Comparison of ENCODE assay signal across 9 cellular contexts in the genomic region with DNA sequence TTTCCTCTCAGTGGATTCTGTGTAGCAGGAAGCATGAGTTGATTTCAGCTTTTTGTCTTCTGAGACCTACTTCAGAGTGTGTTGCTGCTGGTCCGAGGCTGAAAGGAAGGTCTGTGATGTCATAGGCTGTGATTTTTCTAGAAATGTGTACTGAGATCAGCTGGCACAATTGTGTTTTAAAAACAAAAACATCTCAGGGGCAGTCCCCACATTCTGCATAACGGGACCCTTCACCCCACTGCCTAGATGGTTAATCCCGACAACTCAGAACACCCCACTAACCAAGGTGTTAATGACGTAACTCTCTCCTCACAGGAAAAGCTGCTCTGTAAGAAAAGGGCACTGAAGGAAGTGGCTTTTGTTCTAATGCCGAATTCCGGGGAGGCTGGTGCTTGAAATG. TPM values are rescaled to one million over a fixed set of nuclear protein-coding genes. Genes with fewer than 3 reads are reported as not detected.
DNase-seq lines count a peak whose midpoint lies in the region; ATAC-seq and TF ChIP-seq lines count a peak whose summit lies in the region.
"Had no signal": no experiment of that assay in that cellular context is flagged by ENCODE, and none has a peak within 500 bp of the region (broad histone marks: within the 10 kb centered on the region; RNA-seq: fewer than 3 reads in every experiment).

No MANE protein-coding gene starts in this region.

- H3K9ac ChIP-seq in BLaER1 treated with 17β-estradiol and CSF1 and Interleukin-3, amounts not matched to agents 10 nM and 100 nM = peak overlapping the region in 6 of 11 experiments; percentile 5 to 68 (median 36); a peak in 9 of 22 replicates

- DNase-seq in activated T-helper 2 cell treated with anti-CD3 and anti-CD28 coated beads, Interferon-gamma antibody, Interleukin-2, Interleukin-4, amounts not matched to agents 10 μg/mL and 5 μg/mL and 100 μg/mL, durations not matched to agents 14 hours and 24 hours and 36 hours (ENCODE audit: low spot score) = no peak
- DNase-seq in naive thymus-derived CD4-positive, alpha-beta T cell = peak in 5 of 9 donors; percentile 9 to 16 (median 15)
- DNase-seq in NCI-H1930 (lab: John Stamatoyannopoulos, UW) (no peak), AML-193 (lab: John Stamatoyannopoulos, UW) (no peak)

- POLR2A ChIA-PET in naive thymus-derived CD4-positive, alpha-beta T cell (lab: Charles Lee) = interaction anchor here (1.3 kb wide), 1 partner anchor 60 kb away, joined by 4 read pairs; no protein-coding TSS in a partner anchor

- peaks cover 29% of the 10 kb centered on the region for H3K4me1 Mint-ChIP-seq in activated T-helper 2 cell treated with anti-CD3 and anti-CD28 coated beads, Interferon-gamma antibody, Interleukin-2, Interleukin-4, amounts not matched to agents 10 μg/mL and 5 μg/mL and 100 μg/mL, durations not matched to agents 14 hours and 24 hours and 36 hours (ENCODE audit: low read depth)
- H3K4me1 Mint-ChIP-seq in naive thymus-derived CD4-positive, alpha-beta T cell = peaks cover 16 to 38% (median 34%) of the 10 kb centered on the region in 7 donors

- no peaks in the 10 kb centered on the region for H3K36me3 ChIP-seq in BLaER1 treated with 17β-estradiol and CSF1 and Interleukin-3, amounts not matched to agents 10 nM and 100 nM
- H3K36me3 ChIP-seq in naive thymus-derived CD4-positive, alpha-beta T cell (ENCODE audit: control insufficient read depth in 2 of 3, insufficient read depth in 3 of 3, low read length in 3 of 3) = no peaks in the 10 kb centered on the region

- CTCF ChIA-PET in naive thymus-derived CD4-positive, alpha-beta T cell (lab: Charles Lee) = no interaction called here

- no peaks in the 10 kb centered on the region for H3K9me3 Mint-ChIP-seq in activated T-helper 2 cell treated with anti-CD3 and anti-CD28 coated beads, Interferon-gamma antibody, Interleukin-2, Interleukin-4, amounts not matched to agents 10 μg/mL and 5 μg/mL and 100 μg/mL, durations not matched to agents 14 hours and 24 hours and 36 hours
- no peaks in the 10 kb centered on the region for H3K9me3 Mint-ChIP-seq in naive thymus-derived CD4-positive, alpha-beta T cell

- H3K27me3 ChIP-seq in BLaER1 treated with 17β-estradiol and CSF1 and Interleukin-3, amounts not matched to agents 10 nM and 100 nM = no peaks in the 10 kb centered on the region
- H3K27me3 ChIP-seq in naive thymus-derived CD4-positive, alpha-beta T cell (ENCODE audit: control insufficient read depth in 2 of 2, insufficient read depth in 2 of 2, low read length in 2 of 2) = no peaks in the 10 kb centered on the region

- H3K27ac Mint-ChIP-seq in activated T-helper 2 cell treated with anti-CD3 and anti-CD28 coated beads, Interferon-gamma antibody, Interleukin-2, Interleukin-4, amounts not matched to agents 10 μg/mL and 5 μg/mL and 100 μg/mL, durations not matched to agents 14 hours and 24 hours and 36 hours = peak overlapping the region; percentile 75
- peak overlapping the region in 8 of 9 donors; percentile 9 to 92 (median 39) for H3K27ac Mint-ChIP-seq in naive thymus-derived CD4-positive, alpha-beta T cell

- no peaks in the 10 kb centered on the region for H4K20me1 ChIP-seq in BLaER1 treated with 17β-estradiol and CSF1 and Interleukin-3, amounts not matched to agents 10 nM and 100 nM

- no peak overlapping the region for H3K4me3 ChIP-seq in BLaER1 treated with 17β-estradiol and CSF1 and Interleukin-3, amounts not matched to agents 10 nM and 100 nM
- H3K4me3 ChIP-seq in naive thymus-derived CD4-positive, alpha-beta T cell (ENCODE audit: low read length) = peak overlapping the region; percentile 28

- H3K4me2 ChIP-seq in BLaER1 treated with 17β-estradiol and CSF1 and Interleukin-3, amounts not matched to agents 10 nM and 100 nM = peak overlapping the region; percentile 71 to 86 (median 76)

- peaks cover 3% of the 10 kb centered on the region for H3K27me3 Mint-ChIP-seq in activated T-helper 2 cell treated with anti-CD3 and anti-CD28 coated beads, Interferon-gamma antibody, Interleukin-2, Interleukin-4, amounts not matched to agents 10 μg/mL and 5 μg/mL and 100 μg/mL, durations not matched to agents 14 hours and 24 hours and 36 hours (ENCODE audit: low read depth)
- H3K27me3 Mint-ChIP-seq in naive thymus-derived CD4-positive, alpha-beta T cell = no peaks in the 10 kb centered on the region

- H3K4me1 ChIP-seq in BLaER1 treated with 17β-estradiol and CSF1 and Interleukin-3, amounts not matched to agents 10 nM and 100 nM = peaks cover 17 to 54% (median 41%) of the 10 kb centered on the region in 10 experiments
- H3K4me1 ChIP-seq in naive thymus-derived CD4-positive, alpha-beta T cell (ENCODE audit: control insufficient read depth in 2 of 2, insufficient read depth in 2 of 2, low read length in 2 of 2) = peaks cover 14 to 17% of the 10 kb centered on the region in 2 donors

- no peak overlapping the region for H3K4me3 Mint-ChIP-seq in activated T-helper 2 cell treated with anti-CD3 and anti-CD28 coated beads, Interferon-gamma antibody, Interleukin-2, Interleukin-4, amounts not matched to agents 10 μg/mL and 5 μg/mL and 100 μg/mL, durations not matched to agents 14 hours and 24 hours and 36 hours (ENCODE audit: low read depth)
- peak overlapping the region; percentile 3 to 80 (median 58) for H3K4me3 Mint-ChIP-seq in naive thymus-derived CD4-positive, alpha-beta T cell

- peak overlapping the region in 8 of 11 experiments; percentile 37 to 70 (median 64); a peak in 15 of 22 replicates for H3K27ac ChIP-seq in BLaER1 treated with 17β-estradiol and CSF1 and Interleukin-3, amounts not matched to agents 10 nM and 100 nM
- no peak overlapping the region for H3K27ac ChIP-seq in naive thymus-derived CD4-positive, alpha-beta T cell (ENCODE audit: low read depth, low read length)
- H3K27ac ChIP-seq: C4-2B had no signal

- ATAC-seq in GM19351 (IDR thresholded peaks at IDR 0.05; ENCODE audit: unreplicated experiment) (peak; percentile 45), SK-N-SH treated with all-trans-retinoic acid at 6 μM for 48 hours (no peak), HG03565 (IDR thresholded peaks at IDR 0.05; ENCODE audit: unreplicated experiment) (no peak)
- peak; percentile 85 for ATAC-seq in naive thymus-derived CD4-positive, alpha-beta T cell

- 0 out of 22 replicates have a peak, but pooled peaks cover 0 to 3% (median 0%) of the 10 kb centered on the region in 11 experiments for H3K9me3 ChIP-seq in BLaER1 treated with 17β-estradiol and CSF1 and Interleukin-3, amounts not matched to agents 10 nM and 100 nM (replicated peaks in 1 of 11)
- no peaks in the 10 kb centered on the region for H3K9me3 ChIP-seq in naive thymus-derived CD4-positive, alpha-beta T cell (ENCODE audit: control insufficient read depth in 2 of 3, low read length in 3 of 3)

- intact Hi-C loops in activated T-helper 2 cell treated with anti-CD3 and anti-CD28 coated beads, Interferon-gamma antibody, Interleukin-2, Interleukin-4, amounts not matched to agents 10 μg/mL and 5 μg/mL and 100 μg/mL, durations not matched to agents 14 hours and 24 hours and 36 hours (cut with micrococcal nuclease) = no loop called here
- intact Hi-C loops in naive thymus-derived CD4-positive, alpha-beta T cell (cut with micrococcal nuclease) = loop anchor here in 1 of 2 donors (1.0 to 10.0 kb wide), 4 partner anchors 37 to 61 kb away; a partner anchor contains a TSS

- H3K36me3 Mint-ChIP-seq in activated T-helper 2 cell treated with anti-CD3 and anti-CD28 coated beads, Interferon-gamma antibody, Interleukin-2, Interleukin-4, amounts not matched to agents 10 μg/mL and 5 μg/mL and 100 μg/mL, durations not matched to agents 14 hours and 24 hours and 36 hours (ENCODE audit: low read depth) = no peaks in the 10 kb centered on the region
- H3K36me3 Mint-ChIP-seq in naive thymus-derived CD4-positive, alpha-beta T cell = no peaks in the 10 kb centered on the region

TF ChIP-seq in SK-N-SH treated with all-trans-retinoic acid at 6 μM for 48 hours, 23 proteins besides CTCF, POLR2A, EP300 and RAD21 (continues in another document):
- TF ChIP-seq SNAI2 (CRISPR knock-in tag; IDR thresholded peaks at IDR 0.05) (no peak), ARNTL (CRISPR knock-in tag; IDR thresholded peaks at IDR 0.05; ENCODE audit: borderline replicate concordance, low read depth) (no peak), TOX (CRISPR knock-in tag; IDR thresholded peaks at IDR 0.05; ENCODE audit: borderline replicate concordance) (no peak), ZC3H10 (CRISPR knock-in tag; IDR thresholded peaks at IDR 0.05) (no peak), ZFP3 (CRISPR knock-in tag; IDR thresholded peaks at IDR 0.05) (no peak), ZFP30 (CRISPR knock-in tag; IDR thresholded peaks at IDR 0.05) (no peak), ISL1 (CRISPR knock-in tag; IDR thresholded peaks at IDR 0.05) (no peak), ZNF70 (CRISPR knock-in tag; IDR thresholded peaks at IDR 0.05) (no peak), ZNF565 (CRISPR knock-in tag; conservative IDR thresholded peaks at IDR 0.05; ENCODE audit: low read depth) (no peak), OSR1 (CRISPR knock-in tag; IDR thresholded peaks at IDR 0.05) (no peak), BACH2 (CRISPR knock-in tag; IDR thresholded peaks at IDR 0.05; ENCODE audit: borderline replicate concordance) (no peak)
- TF ChIP-seq, protein P1, sequence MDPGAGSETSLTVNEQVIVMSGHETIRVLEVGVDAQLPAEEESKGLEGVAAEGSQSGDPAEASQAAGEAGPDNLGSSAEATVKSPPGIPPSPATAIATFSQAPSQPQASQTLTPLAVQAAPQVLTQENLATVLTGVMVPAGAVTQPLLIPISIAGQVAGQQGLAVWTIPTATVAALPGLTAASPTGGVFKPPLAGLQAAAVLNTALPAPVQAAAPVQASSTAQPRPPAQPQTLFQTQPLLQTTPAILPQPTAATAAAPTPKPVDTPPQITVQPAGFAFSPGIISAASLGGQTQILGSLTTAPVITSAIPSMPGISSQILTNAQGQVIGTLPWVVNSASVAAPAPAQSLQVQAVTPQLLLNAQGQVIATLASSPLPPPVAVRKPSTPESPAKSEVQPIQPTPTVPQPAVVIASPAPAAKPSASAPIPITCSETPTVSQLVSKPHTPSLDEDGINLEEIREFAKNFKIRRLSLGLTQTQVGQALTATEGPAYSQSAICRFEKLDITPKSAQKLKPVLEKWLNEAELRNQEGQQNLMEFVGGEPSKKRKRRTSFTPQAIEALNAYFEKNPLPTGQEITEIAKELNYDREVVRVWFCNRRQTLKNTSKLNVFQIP (CRISPR knock-in tag; IDR thresholded peaks at IDR 0.05; ENCODE audit: borderline replicate concordance, low read depth) = no peak

RNA-seq across cellular contexts. Expression of a gene that starts 59.8 kb away (rescaled TPM):
- total RNA-seq in activated T-helper 2 cell treated with anti-CD3 and anti-CD28 coated beads, Interferon-gamma antibody, Interleukin-2, Interleukin-4, amounts not matched to agents 10 μg/mL and 5 μg/mL and 100 μg/mL, durations not matched to agents 14 hours and 24 hours and 36 hours = 40.4 and 42.1 TPM in 2 replicates
- 10 to 100 TPM; 38.5 to 52.7 (median 49.8) TPM for total RNA-seq in naive thymus-derived CD4-positive, alpha-beta T cell
- 10 to 100 TPM; 22.9 to 27.5 TPM for polyA plus RNA-seq in naive thymus-derived CD4-positive, alpha-beta T cell

Comparison
In these comparisons a context has a peak if more than half of its experiments do, and no peak if none do; other contexts are left out.
1. ATAC-seq: peak in GM19351 (single experiment) and naive thymus-derived CD4-positive, alpha-beta T cell (single experiment); none in SK-N-SH treated with all-trans-retinoic acid at 6 μM for 48 hours (single experiment) and HG03565 (single experiment).
2. DNase-seq: peak in naive thymus-derived CD4-positive, alpha-beta T cell (5 of 9); none in activated T-helper 2 cell treated with anti-CD3 and anti-CD28 coated beads, Interferon-gamma antibody, Interleukin-2, Interleukin-4, amounts not matched to agents 10 μg/mL and 5 μg/mL and 100 μg/mL, durations not matched to agents 14 hours and 24 hours and 36 hours (single experiment), NCI-H1930 (0 of 2) and AML-193 (0 of 2).